Comparison of ENCODE assay signal across 9 cellular contexts in genomic region chr17:64706224-64707076, GRCh38. TPM values are rescaled to one million over a fixed set of nuclear protein-coding genes. Genes with fewer than 3 reads are reported as not detected.
DNase-seq lines count a peak whose midpoint lies in the region; ATAC-seq, FAIRE-seq and TF ChIP-seq lines count a peak whose summit lies in the region.
"Had no signal": no experiment of that assay in that cellular context is flagged by ENCODE, and none has a peak within 500 bp of the region (broad histone marks: within the 10 kb centered on the region; RNA-seq: fewer than 3 reads in every experiment).

No MANE protein-coding gene starts in this region.

- H2AK5ac ChIP-seq in trophoblast cell (ENCODE audit: low read length) = peak overlapping the region; percentile 23

- H3K4me2 ChIP-seq in trophoblast cell (ENCODE audit: low read length) = no peak overlapping the region

- H4K12ac ChIP-seq in trophoblast cell (ENCODE audit: low read depth, low read length) = no peak overlapping the region

- H2BK12ac ChIP-seq in trophoblast cell (ENCODE audit: low read length) = peak overlapping the region; percentile 84

- ATAC-seq in HG02678 (IDR thresholded peaks at IDR 0.05; ENCODE audit: unreplicated experiment) = no peak

- H3K79me2 ChIP-seq in trophoblast cell (ENCODE audit: control insufficient read depth, insufficient read depth, low read length, poor library complexity) = no peaks in the 10 kb centered on the region

- H3K27ac ChIP-seq in trophoblast cell (ENCODE audit: low read depth, low read length) = peak overlapping the region; percentile 83

- peak overlapping the region; percentile 35 for H3K18ac ChIP-seq in trophoblast cell (ENCODE audit: low read length)

- H3K79me1 ChIP-seq in trophoblast cell (ENCODE audit: low read length) = peaks cover 21% of the 10 kb centered on the region

- peak overlapping the region; percentile 23 for H3K14ac ChIP-seq in trophoblast cell (ENCODE audit: low read length)

- H4K8ac ChIP-seq in trophoblast cell (ENCODE audit: low read depth, low read length) = peak overlapping the region; percentile 61

- peaks cover 1% of the 10 kb centered on the region for H3K9me3 ChIP-seq in trophoblast cell (ENCODE audit: insufficient read depth, low read depth, low read length)

- no peak overlapping the region for H2AFZ ChIP-seq in trophoblast cell (ENCODE audit: insufficient read depth, low read length, poor library complexity)

- peaks cover 18 to 20% of the 10 kb centered on the region in 2 experiments for H3K4me1 ChIP-seq in trophoblast cell (ENCODE audit: control insufficient read depth in 1 of 2, insufficient read depth in 2 of 2, low read length in 2 of 2)

- peak overlapping the region; percentile 19 for H3K4ac ChIP-seq in trophoblast cell (ENCODE audit: low read depth, low read length)

- no peaks in the 10 kb centered on the region for H3K27me3 ChIP-seq in trophoblast cell (ENCODE audit: insufficient read depth, low read length)

- no peak for TF ChIP-seq CTCF in fibroblast of pulmonary artery (IDR thresholded peaks at IDR 0.05; ENCODE audit: low read length, missing control alignments)

- H3K9ac ChIP-seq in trophoblast cell (ENCODE audit: low read length) = no peak overlapping the region

- FAIRE-seq in RCC 7860 (lab: Jason Lieb, UNC) = no peak
- FAIRE-seq: islet of Langerhans had no signal

- H3K4me3 ChIP-seq in fibroblast of pulmonary artery (replicated peaks; ENCODE audit: low read depth, low read length) (no peak overlapping the region), trophoblast cell (ENCODE audit: low read depth, low read length) (no peak overlapping the region)

- H2BK120ac ChIP-seq in trophoblast cell (ENCODE audit: insufficient read depth, low read length, poor library complexity) = peak overlapping the region; percentile 90

- WGBS in trophoblast cell (ENCODE audit: extremely low coverage, insufficient coverage, insufficient read length) = no CpG with 5 or more reads among the region's 8 CpGs

- H3K23ac ChIP-seq in trophoblast cell (ENCODE audit: low read length) = no peak overlapping the region

- DNase-seq in Caki2 (ENCODE audit: low read depth) (peak; percentile 16), RCC 7860 (ENCODE audit: low spot score) (peak; percentile 83), fibroblast of pulmonary artery (ENCODE audit: low read depth) (peak; percentile 18), trophoblast cell (peak in 1 of 2 donors; percentile 26), superior temporal gyrus (ENCODE audit: extremely low spot score) (no peak)
- no peak for DNase-seq in activated T-cell treated with anti-CD3 and anti-CD28 coated beads, Interleukin-2, amount 50 U/mL, for 1 hour
- no peak for DNase-seq in activated CD4-positive, alpha-beta T cell treated with anti-CD3 and anti-CD28 coated beads for 4 hours

- no peaks in the 10 kb centered on the region for H3K36me3 ChIP-seq in trophoblast cell (ENCODE audit: control insufficient read depth in 1 of 2, insufficient read depth in 2 of 2, low read length in 2 of 2)

- H4K91ac ChIP-seq in trophoblast cell (ENCODE audit: low read depth, low read length) = peak overlapping the region; percentile 76

- peak overlapping the region; percentile 66 for H2BK5ac ChIP-seq in trophoblast cell (ENCODE audit: low read depth, low read length, poor library complexity)

- in situ Hi-C loops in Caki2 (cut with HindIII; ENCODE audit: low pct_unique_long_range_greater_than_20kb, low sequenced_read_pairs) = no loop called here

RNA-seq across cellular contexts. Expression of gene SMURF2, which starts 44.3 kb away (rescaled TPM):
- total RNA-seq in Caki2 (2014; rRNA removed; shearing (Covaris generic); ENCODE audit: low replicate concordance) = 24.6 and 38.6 TPM in 2 replicates
- polyA plus RNA-seq in trophoblast cell (2013) = 44.7 TPM in 2 replicates

Comparison
In these comparisons a context has a peak if more than half of its experiments do, and no peak if none do; other contexts are left out.
1. DNase-seq: peak in Caki2 (single experiment), RCC 7860 (single experiment) and fibroblast of pulmonary artery (single experiment); none in activated T-cell treated with anti-CD3 and anti-CD28 coated beads, Interleukin-2, amount 50 U/mL, for 1 hour (single experiment), activated CD4-positive, alpha-beta T cell treated with anti-CD3 and anti-CD28 coated beads for 4 hours (0 of 2) and superior temporal gyrus (single experiment).